ENCODE assay signal across 1 cellular context in the genomic region with DNA sequence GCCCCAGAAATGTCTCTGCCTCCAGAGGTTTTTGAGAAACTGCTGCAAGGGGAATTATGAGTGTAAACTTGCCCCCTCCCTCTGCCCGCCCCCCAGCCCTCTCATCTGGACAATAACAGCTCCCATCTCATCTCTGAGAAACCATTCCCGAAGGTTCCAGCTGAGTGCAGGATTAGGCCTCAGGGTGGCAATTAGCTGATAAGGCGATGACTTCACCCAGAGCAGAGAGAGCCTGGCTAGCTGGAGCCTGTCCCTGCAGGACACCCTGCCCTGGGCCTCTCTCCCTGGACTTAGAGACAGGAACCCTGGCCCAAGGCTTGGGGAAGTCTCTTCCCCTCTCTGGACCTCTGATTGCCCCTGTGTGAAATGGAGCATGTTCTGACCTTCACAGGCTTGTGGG.
TF ChIP-seq lines count a peak whose summit lies in the region.

No MANE protein-coding gene starts in this region.

TF ChIP-seq in SK-N-SH treated with all-trans-retinoic acid at 6 μM for 48 hours, 23 proteins besides CTCF, POLR2A, EP300 and RAD21 (continued from another document):
- TF ChIP-seq, protein P1, sequence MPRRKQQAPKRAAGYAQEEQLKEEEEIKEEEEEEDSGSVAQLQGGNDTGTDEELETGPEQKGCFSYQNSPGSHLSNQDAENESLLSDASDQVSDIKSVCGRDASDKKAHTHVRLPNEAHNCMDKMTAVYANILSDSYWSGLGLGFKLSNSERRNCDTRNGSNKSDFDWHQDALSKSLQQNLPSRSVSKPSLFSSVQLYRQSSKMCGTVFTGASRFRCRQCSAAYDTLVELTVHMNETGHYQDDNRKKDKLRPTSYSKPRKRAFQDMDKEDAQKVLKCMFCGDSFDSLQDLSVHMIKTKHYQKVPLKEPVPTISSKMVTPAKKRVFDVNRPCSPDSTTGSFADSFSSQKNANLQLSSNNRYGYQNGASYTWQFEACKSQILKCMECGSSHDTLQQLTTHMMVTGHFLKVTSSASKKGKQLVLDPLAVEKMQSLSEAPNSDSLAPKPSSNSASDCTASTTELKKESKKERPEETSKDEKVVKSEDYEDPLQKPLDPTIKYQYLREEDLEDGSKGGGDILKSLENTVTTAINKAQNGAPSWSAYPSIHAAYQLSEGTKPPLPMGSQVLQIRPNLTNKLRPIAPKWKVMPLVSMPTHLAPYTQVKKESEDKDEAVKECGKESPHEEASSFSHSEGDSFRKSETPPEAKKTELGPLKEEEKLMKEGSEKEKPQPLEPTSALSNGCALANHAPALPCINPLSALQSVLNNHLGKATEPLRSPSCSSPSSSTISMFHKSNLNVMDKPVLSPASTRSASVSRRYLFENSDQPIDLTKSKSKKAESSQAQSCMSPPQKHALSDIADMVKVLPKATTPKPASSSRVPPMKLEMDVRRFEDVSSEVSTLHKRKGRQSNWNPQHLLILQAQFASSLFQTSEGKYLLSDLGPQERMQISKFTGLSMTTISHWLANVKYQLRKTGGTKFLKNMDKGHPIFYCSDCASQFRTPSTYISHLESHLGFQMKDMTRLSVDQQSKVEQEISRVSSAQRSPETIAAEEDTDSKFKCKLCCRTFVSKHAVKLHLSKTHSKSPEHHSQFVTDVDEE (CRISPR knock-in tag; IDR thresholded peaks at IDR 0.05) = peak; percentile 92
